ENCODE assay signal across 12 cellular contexts in genomic region chr1:35047188-35047858, GRCh38. TPM values are rescaled to one million over a fixed set of nuclear protein-coding genes. Genes with fewer than 3 reads are reported as not detected.
DNase-seq lines count a peak whose midpoint lies in the region; ATAC-seq, FAIRE-seq and TF ChIP-seq lines count a peak whose summit lies in the region.
"Had no signal": no experiment of that assay in that cellular context is flagged by ENCODE, and none has a peak within 500 bp of the region (broad histone marks: within the 10 kb centered on the region; RNA-seq: fewer than 3 reads in every experiment).

No MANE protein-coding gene starts in this region.

- POLR2A ChIA-PET in A673 (lab: Charles Lee; ENCODE audit: low non-redundant PET) = no interaction called here

- no peaks in the 10 kb centered on the region for H3K27me3 ChIP-seq in A673 (replicated peaks; ENCODE audit: insufficient read depth, low read depth, low read length, poor library complexity)
- peaks cover 0 to 3% (median 0%) of the 10 kb centered on the region in 3 donors for H3K27me3 ChIP-seq in gastrocnemius medialis
- H3K27me3 ChIP-seq: upper lobe of left lung had no signal

- H3K36me3 ChIP-seq in A673 (ENCODE audit: insufficient read depth, low read length, poor library complexity, severe bottlenecking) (no peaks in the 10 kb centered on the region), gastrocnemius medialis (no peaks in the 10 kb centered on the region)
- H3K36me3 ChIP-seq: upper lobe of left lung had no signal

- ATAC-seq in gastrocnemius medialis = no peak

- DNase-seq in A673 (ENCODE audit: low spot score) (peak; percentile 11), H54 (ENCODE audit: insufficient read length, low spot score) (no peak), T1000 (lab: John Stamatoyannopoulos, UW) (peak; percentile 59), fibroblast of pulmonary artery (ENCODE audit: low read depth) (peak; percentile 97), gastrocnemius medialis (no peak), cortex of kidney (lab: John Stamatoyannopoulos, UW) (no peak), germinal center (ENCODE audit: low spot score) (no peak)
- DNase-seq in activated CD8-positive, alpha-beta memory T cell treated with anti-CD3 and anti-CD28 coated beads, Interleukin-2, amount 50 U/mL, for 4 hours = no peak
- DNase-seq: CD4-positive, alpha-beta T cell; midbrain; upper lobe of left lung had no signal

- H3K27ac ChIP-seq in A673 (ENCODE audit: low read depth, low read length, poor library complexity, severe bottlenecking) = no peak overlapping the region
- no peak overlapping the region for H3K27ac ChIP-seq in gastrocnemius medialis
- H3K27ac ChIP-seq: upper lobe of left lung had no signal

- no peaks in the 10 kb centered on the region for H3K9me3 ChIP-seq in A673 (ENCODE audit: low read depth, low read length, poor library complexity, severe bottlenecking)
- no peaks in the 10 kb centered on the region for H3K9me3 ChIP-seq in gastrocnemius medialis
- H3K9me3 ChIP-seq: upper lobe of left lung had no signal

- CTCF ChIA-PET in A673 (lab: Charles Lee) = no interaction called here

- H3K4me1 ChIP-seq in A673 (ENCODE audit: insufficient read depth, low read length, poor library complexity, severe bottlenecking) = no peaks in the 10 kb centered on the region
- no peaks in the 10 kb centered on the region for H3K4me1 ChIP-seq in gastrocnemius medialis
- H3K4me1 ChIP-seq: upper lobe of left lung had no signal

- TF ChIP-seq CTCF in A673 (conservative IDR thresholded peaks at IDR 0.05; ENCODE audit: low read depth, low read length) (no peak), fibroblast of pulmonary artery (IDR thresholded peaks at IDR 0.05; ENCODE audit: low read length, missing control alignments) (no peak), gastrocnemius medialis (IDR thresholded peaks at IDR 0.05 in 4 of 5, conservative IDR thresholded peaks at IDR 0.05 in 1 of 5) (no peak)

- intact Hi-C loops in A673 (cut with micrococcal nuclease; ENCODE audit: unreplicated experiment) = no loop called here
- intact Hi-C loops in gastrocnemius medialis (cut with DNase I; ENCODE audit: low total_unique reads) = no loop called here

- TF ChIP-seq POLR2A in H54 (IDR thresholded peaks at IDR 0.05; ENCODE audit: low read depth, low read length) (peak; percentile 22; the same call in 1 of the 2 replicates), gastrocnemius medialis (IDR thresholded peaks at IDR 0.05) (no peak)

- in situ Hi-C loops in gastrocnemius medialis (cut with MboI; ENCODE audit: low sequenced_read_pairs in 4 of 4) = no loop called here

- no TSS peak for BruUV-seq in A673 (replicated peaks; lab: Mats Ljungman, UMichigan)

- peak; percentile 85 for FAIRE-seq in H54 (lab: Jason Lieb, UNC)
- FAIRE-seq: endometrium had no signal

- H3K4me3 ChIP-seq in A673 (ENCODE audit: low read depth, low read length, poor library complexity, severe bottlenecking) (no peak overlapping the region), fibroblast of pulmonary artery (replicated peaks; ENCODE audit: low read depth, low read length) (no peak overlapping the region), gastrocnemius medialis (no peak overlapping the region)
- H3K4me3 ChIP-seq: upper lobe of left lung had no signal

RNA-seq across cellular contexts. Expression of gene ZMYM6, which starts 15.6 kb away (rescaled TPM):
- total RNA-seq in A673 (2021) = 18.9 and 19.3 TPM in 2 replicates
- 1 to 10 TPM; 2.9 to 7.3 (median 4.2) TPM for total RNA-seq in gastrocnemius medialis

RNA-seq across cellular contexts. Expression of gene ZMYM1, which starts 31.9 kb away (rescaled TPM):
- total RNA-seq in A673 (2021) = 32.2 and 36.1 TPM in 2 replicates
- total RNA-seq in gastrocnemius medialis = 1 to 10 TPM; 1.8 to 7.6 (median 3.6) TPM

Comparison
In these comparisons a context has a peak if more than half of its experiments do, and no peak if none do; other contexts are left out.
1. DNase-seq: peak in A673 (single experiment), T1000 (single experiment) and fibroblast of pulmonary artery (single experiment); none in H54 (single experiment), gastrocnemius medialis (0 of 2), activated CD8-positive, alpha-beta memory T cell treated with anti-CD3 and anti-CD28 coated beads, Interleukin-2, amount 50 U/mL, for 4 hours (single experiment), cortex of kidney (single experiment) and germinal center (single experiment).